8 cellular contexts compared by ENCODE assay signal in the genomic region with DNA sequence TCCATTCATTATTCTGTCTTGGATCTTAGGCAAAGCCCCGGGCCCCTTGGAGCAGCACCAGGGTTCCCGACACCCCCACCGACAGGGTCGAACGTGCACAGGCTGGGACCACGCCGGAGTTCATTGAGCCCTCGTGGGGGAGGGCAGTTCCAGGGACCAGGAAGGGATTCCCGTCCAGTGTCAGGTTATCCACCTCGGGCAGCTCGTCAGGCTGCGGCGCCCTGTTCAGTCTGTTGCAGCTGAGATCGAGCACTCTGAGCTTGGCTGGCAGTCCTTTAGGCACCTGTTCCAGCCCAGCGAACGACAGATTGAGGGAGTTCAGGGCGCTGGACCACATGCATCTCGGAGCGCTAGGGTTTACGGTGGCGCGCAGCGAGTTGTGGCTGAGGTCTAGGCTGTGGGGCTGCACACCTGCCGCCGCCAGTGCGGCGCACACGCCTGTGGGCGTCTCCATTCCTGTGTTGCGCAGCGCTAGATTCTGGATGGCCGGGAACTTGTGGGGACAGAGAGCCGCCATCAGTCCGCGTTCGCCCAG. TPM values are rescaled to one million over a fixed set of nuclear protein-coding genes. Genes with fewer than 3 reads are reported as not detected.
A peak's percentile ranks its signal among the peaks of the same experiment; 100 is the strongest.
DNase-seq lines count a peak whose midpoint lies in the region; ATAC-seq and TF ChIP-seq lines count a peak whose summit lies in the region.

No MANE protein-coding gene starts in this region.

- peaks cover 18% of the 10 kb centered on the region for H3K9me3 ChIP-seq in mesodermal cell (ENCODE audit: control insufficient read depth, low read length)

- H3K4me3 ChIP-seq in mesodermal cell (ENCODE audit: extremely low read depth, insufficient read depth, low read length, poor library complexity, severe bottlenecking) = peak overlapping the region; percentile 28

- no peak for TF ChIP-seq POLR2A in erythroblast (IDR thresholded peaks at IDR 0.05; ENCODE audit: low read length)

- TF ChIP-seq CTCF in GM10248 (IDR thresholded peaks at IDR 0.05; ENCODE audit: control extremely low read depth, extremely low read depth, low read depth, missing control alignments) = no peak

- 54 to 62% methylated on average over 36 of the region's 36 CpGs for WGBS in mesodermal cell (ENCODE audit: insufficient coverage in 2 of 2), 2 experiments

- CTCF ChIA-PET in GM10248 (lab: Yijun Ruan, JAX) = interaction anchor here (1.1 to 2.1 kb wide), 4 partner anchors 8 to 280 kb away, joined by 3 to 8 read pairs (median 4); a partner anchor contains a TSS

- DNase-seq in GM10248 (ENCODE audit: extremely low spot score) = peak; percentile 35
- peak; percentile 60 for DNase-seq in NCI-H526 treated with DMSO at 0.1 percent for 48 hours (lab: John Stamatoyannopoulos, UW)
- DNase-seq in cerebellar cortex (ENCODE audit: low spot score) = peak; percentile 65
- no peak for DNase-seq in SIG-M5 (lab: John Stamatoyannopoulos, UW)
- no peak for DNase-seq in erythroblast (lab: John Stamatoyannopoulos, UW)
- no peak for DNase-seq in 8988T

- no peak overlapping the region for H3K27ac ChIP-seq in mesodermal cell (ENCODE audit: low read depth, low read length, severe bottlenecking)

- H3K36me3 ChIP-seq in mesodermal cell (ENCODE audit: control insufficient read depth, insufficient read depth, low read length) = no peaks in the 10 kb centered on the region

- POLR2A ChIA-PET in GM10248 (lab: Yijun Ruan, JAX) = no interaction called here

- H3K4me1 ChIP-seq in mesodermal cell (ENCODE audit: control insufficient read depth, insufficient read depth, low read length, poor library complexity, severe bottlenecking) = peaks cover 2% of the 10 kb centered on the region

- peak; percentile 26 for ATAC-seq in GM21786 (IDR thresholded peaks at IDR 0.05; ENCODE audit: unreplicated experiment)

RNA-seq across cellular contexts. Expression of a gene that starts 1.1 kb away (rescaled TPM):
- 4.6 TPM for polyA plus RNA-seq in mesodermal cell (2013, experiment 1 of 2)
- 4.1 TPM for polyA plus RNA-seq in mesodermal cell (2013, experiment 2 of 2)

RNA-seq across cellular contexts. Expression of a gene that starts 7.4 kb away (rescaled TPM):
- polyA plus RNA-seq in mesodermal cell (2013, experiment 1 of 2) = 15.0 TPM
- 11.4 TPM for polyA plus RNA-seq in mesodermal cell (2013, experiment 2 of 2)

RNA-seq across cellular contexts. Expression of a gene that starts 15.5 kb away (rescaled TPM):
- polyA plus RNA-seq in mesodermal cell (2013, experiment 1 of 2) = 104 TPM
- polyA plus RNA-seq in mesodermal cell (2013, experiment 2 of 2) = 96.7 TPM

RNA-seq across cellular contexts. Expression of a gene that starts 15.7 kb away (rescaled TPM):
- polyA plus RNA-seq in mesodermal cell (2013, experiment 1 of 2) = 99.4 TPM
- polyA plus RNA-seq in mesodermal cell (2013, experiment 2 of 2) = 97.7 TPM

RNA-seq across cellular contexts. Expression of a gene that starts 32.8 kb away (rescaled TPM):
- 18.6 TPM for polyA plus RNA-seq in mesodermal cell (2013, experiment 1 of 2)
- polyA plus RNA-seq in mesodermal cell (2013, experiment 2 of 2) = 14.3 TPM

Comparison
In these comparisons a context has a peak if more than half of its experiments do, and no peak if none do; other contexts are left out.
1. DNase-seq: peak in GM10248 (single experiment), NCI-H526 treated with DMSO at 0.1 percent for 48 hours (single experiment) and cerebellar cortex (single experiment); none in SIG-M5 (single experiment), erythroblast (0 of 2) and 8988T (single experiment).